Comparison of ENCODE assay signal across 8 cellular contexts in the genomic region with DNA sequence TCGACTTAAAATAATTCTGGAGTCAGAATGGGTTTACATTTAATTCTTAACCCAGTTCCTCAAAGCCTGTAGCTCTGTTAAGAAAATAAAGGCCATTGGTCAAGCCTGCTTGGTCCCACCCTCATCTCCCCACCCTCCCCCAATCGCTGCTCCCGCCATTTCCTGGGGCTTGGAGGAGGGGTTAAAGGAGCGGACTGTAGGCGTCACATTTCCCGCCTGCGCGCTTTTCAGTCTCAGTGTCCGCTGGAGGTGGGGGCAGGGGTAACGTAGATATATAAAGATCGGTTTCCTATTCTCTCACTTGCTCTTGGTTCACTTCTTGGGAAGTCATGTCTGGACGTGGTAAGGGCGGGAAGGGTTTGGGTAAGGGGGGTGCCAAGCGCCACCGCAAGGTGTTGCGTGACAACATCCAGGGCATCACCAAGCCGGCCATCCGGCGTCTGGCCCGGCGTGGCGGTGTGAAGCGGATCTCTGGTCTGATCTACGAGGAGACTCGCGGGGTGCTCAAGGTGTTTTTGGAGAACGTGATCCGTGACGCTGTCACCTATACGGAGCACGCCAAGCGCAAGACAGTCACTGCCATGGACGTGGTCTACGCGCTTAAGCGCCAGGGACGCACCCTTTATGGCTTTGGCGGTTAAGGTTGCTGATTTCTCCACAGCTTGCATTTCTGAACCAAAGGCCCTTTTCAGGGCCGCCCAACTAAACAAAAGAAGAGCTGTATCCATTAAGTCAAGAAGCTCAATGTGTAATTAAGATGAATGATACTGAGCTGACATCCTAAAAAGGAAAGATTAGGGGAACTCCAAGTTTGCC. TPM values are rescaled to one million over a fixed set of nuclear protein-coding genes. Genes with fewer than 3 reads are reported as not detected.
DNase-seq lines count a peak whose midpoint lies in the region; ATAC-seq and TF ChIP-seq lines count a peak whose summit lies in the region.

No MANE protein-coding gene starts in this region.

- H3K4me1 ChIP-seq in adrenal gland (replicated peaks in 1 of 2) = peaks cover 7 to 15% of the 10 kb centered on the region in 2 donors
- H3K4me1 ChIP-seq in uterus = no peaks in the 10 kb centered on the region

- in situ Hi-C loops in GM13976 (cut with MboI; ENCODE audit: low sequenced_read_pairs, unreplicated experiment) = no loop called here

- H3K27ac ChIP-seq in adrenal gland (peak overlapping the region; percentile 71 to 100 (median 98)), uterus (peak overlapping the region; percentile 98)

- peak overlapping the region; percentile 99 to 100 for H3K27ac Mint-ChIP-seq in T-cell
- peak overlapping the region; percentile 99 for H3K27ac Mint-ChIP-seq in progenitor cell of endocrine pancreas

- TF ChIP-seq CTCF in GM13976 (IDR thresholded peaks at IDR 0.05; ENCODE audit: borderline replicate concordance, control extremely low read depth, extremely low read depth, insufficient read depth, missing control alignments) (no peak), adrenal gland (IDR thresholded peaks at IDR 0.05) (peak in 1 of 6 experiments; percentile 14), progenitor cell of endocrine pancreas (IDR thresholded peaks at IDR 0.05; ENCODE audit: unreplicated experiment) (no peak), uterus (IDR thresholded peaks at IDR 0.05) (peak in 2 of 4 experiments; percentile 5 to 30)

- WGBS in adrenal gland, 4 donors = 0 to 1% (median 1%) methylated on average over 16 to 39 of the region's 39 CpGs

- H3K4me3 Mint-ChIP-seq in T-cell (peak overlapping the region; percentile 85 to 99 (median 97)), progenitor cell of endocrine pancreas (ENCODE audit: low read depth) (peak overlapping the region; percentile 95)

- H3K9me3 ChIP-seq in adrenal gland (replicated peaks in 1 of 3) = no peaks in the 10 kb centered on the region
- H3K9me3 ChIP-seq in uterus = no peaks in the 10 kb centered on the region

- CTCF ChIA-PET in T-cell (lab: Charles Lee) = interaction anchor here in 1 of 2 donors (0.6 to 3.1 kb wide), 17 partner anchors 10 to 1458 kb away, joined by 3 to 33 read pairs (median 5); a partner anchor contains a TSS

- H3K27me3 Mint-ChIP-seq in T-cell (no peaks in the 10 kb centered on the region), progenitor cell of endocrine pancreas (no peaks in the 10 kb centered on the region)

- POLR2A ChIA-PET in T-cell (lab: Charles Lee) = interaction anchor here (0.5 to 15.4 kb wide), 42 partner anchors 9 to 1871 kb away, joined by 3 to 682 read pairs (median 5); partner anchors contain the start of genes HFE (in 1 of the 2) and TRIM38 (in 1 of the 2)

- TF ChIP-seq POLR2A in adrenal gland (IDR thresholded peaks at IDR 0.05) (peak; percentile 54 to 70), uterus (IDR thresholded peaks at IDR 0.05) (peak; percentile 53 to 84)

- H3K4me3 ChIP-seq in adrenal gland (peak overlapping the region in 3 of 4 donors; percentile 3 to 65 (median 48)), uterus (peak overlapping the region; percentile 70 to 78)

- ATAC-seq in HG02870 (IDR thresholded peaks at IDR 0.05; ENCODE audit: unreplicated experiment) = peak; percentile 60
- peak; percentile 67 to 71 (median 68) for ATAC-seq in T-cell (replicated peaks in 1 of 4)
- peak; percentile 86 to 89 for ATAC-seq in left cardiac atrium

- peaks cover 40 to 49% (median 43%) of the 10 kb centered on the region in 3 donors for H3K4me1 Mint-ChIP-seq in T-cell
- H3K4me1 Mint-ChIP-seq in progenitor cell of endocrine pancreas (ENCODE audit: low read depth) = peaks cover 38% of the 10 kb centered on the region

- DNase-seq in GM13976 (ENCODE audit: low spot score) (peak; percentile 90), NCI-H146 treated with DMSO at 0.1 percent for 48 hours (lab: John Stamatoyannopoulos, UW; ENCODE audit: unreplicated experiment) (peak; percentile 95), T-cell (peak; percentile 66 to 94 (median 89)), adrenal gland (peak; percentile 92 to 97 (median 95)), left cardiac atrium (peak; percentile 93), progenitor cell of endocrine pancreas (ENCODE audit: low spot score, unreplicated experiment) (peak; percentile 77), uterus (peak; percentile 92 to 97)

- intact Hi-C loops in adrenal gland (cut with DNase I) (no loop called here), left cardiac atrium (cut with DNase I) (no loop called here), uterus (cut with DNase I; ENCODE audit: low total_unique reads) (no loop called here)

- no peaks in the 10 kb centered on the region for H3K36me3 Mint-ChIP-seq in T-cell
- peaks cover 10% of the 10 kb centered on the region for H3K36me3 Mint-ChIP-seq in progenitor cell of endocrine pancreas (ENCODE audit: insufficient read depth)

- H3K36me3 ChIP-seq in adrenal gland (replicated peaks in 1 of 2) (no peaks in the 10 kb centered on the region), uterus (no peaks in the 10 kb centered on the region)

- H3K9me3 Mint-ChIP-seq in T-cell = peaks cover 0 to 4% (median 3%) of the 10 kb centered on the region in 3 donors
- H3K9me3 Mint-ChIP-seq in progenitor cell of endocrine pancreas (ENCODE audit: low read depth) = peaks cover 10% of the 10 kb centered on the region

- H3K27me3 ChIP-seq in adrenal gland (no peaks in the 10 kb centered on the region), uterus (no peaks in the 10 kb centered on the region)

RNA-seq across cellular contexts. Expression of gene TRIM38, which starts 59.0 kb away (rescaled TPM):
- total RNA-seq in T-cell (10 to 100 TPM; 20.5 to 29.3 (median 26.2) TPM), adrenal gland (10 to 100 TPM in 6 of 8 donors, 1 to 10 TPM in 2; 8.3 to 15.6 (median 11.5) TPM), left cardiac atrium (1 to 10 TPM; 4.7 to 5.3 TPM), progenitor cell of endocrine pancreas (5.7 and 5.9 TPM in 2 replicates), uterus (10 to 100 TPM in 3 of 4 donors, 1 to 10 TPM in 1; 9.1 to 18.5 (median 10.6) TPM)
- 1 to 10 TPM; 5.7 to 8.9 (median 7.9) TPM for polyA plus RNA-seq in adrenal gland

Comparison
In these comparisons a context has a peak if more than half of its experiments do, and no peak if none do; other contexts are left out.
1. Peak in every context shown above with its lines: DNase-seq, ATAC-seq, H3K4me3 ChIP-seq and H3K27ac ChIP-seq.